8 cellular contexts compared by ENCODE assay signal in the genomic region with DNA sequence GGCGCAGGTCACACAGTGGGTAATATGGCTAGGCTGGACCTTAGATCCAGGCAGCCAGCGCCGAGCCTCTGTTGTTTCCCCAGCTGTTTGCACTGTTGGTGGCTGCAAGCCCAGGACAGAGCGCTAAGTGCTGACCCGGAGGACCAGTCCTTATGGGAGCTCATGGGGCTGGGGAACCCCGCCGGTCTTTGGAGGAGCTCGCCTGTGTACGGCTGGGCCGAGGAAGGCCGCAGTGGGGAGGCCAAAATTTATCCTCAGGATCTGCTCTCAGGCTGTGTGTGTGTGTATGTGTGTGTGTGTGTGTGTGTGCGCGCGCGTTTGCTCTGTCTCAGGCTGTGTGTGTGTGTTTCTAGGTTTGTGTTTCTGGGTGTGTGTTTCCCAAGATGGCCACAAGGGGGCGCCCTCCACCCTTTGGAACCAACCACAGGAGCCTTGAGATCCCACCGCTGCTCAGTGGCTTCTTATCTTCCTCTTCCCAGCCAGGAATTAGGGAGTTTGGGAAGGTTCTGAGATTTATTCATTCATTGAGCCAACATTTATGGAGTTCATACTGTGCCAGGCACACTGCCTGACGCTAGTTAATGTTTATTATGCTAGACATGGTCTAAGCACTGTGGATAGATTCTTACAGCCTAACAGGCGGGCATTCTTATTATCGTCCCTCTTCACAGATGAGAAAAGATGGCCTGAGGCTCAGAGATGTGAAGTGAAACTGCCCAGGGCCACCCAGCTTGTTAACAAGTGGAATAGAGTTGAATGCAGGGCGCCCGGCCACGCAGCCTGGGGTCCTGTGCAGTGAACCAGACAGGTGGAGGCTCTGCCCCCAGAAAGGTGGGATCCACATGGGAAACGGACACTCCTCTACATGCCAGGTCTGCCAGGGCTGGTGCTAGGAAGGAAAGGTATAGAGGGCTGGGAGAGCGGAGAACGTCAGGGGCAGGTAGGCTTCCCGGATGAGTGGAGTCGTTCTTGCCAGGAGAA. TPM values are rescaled to one million over a fixed set of nuclear protein-coding genes. Genes with fewer than 3 reads are reported as not detected.
A peak's percentile ranks its signal among the peaks of the same experiment; 100 is the strongest.
DNase-seq lines count a peak whose midpoint lies in the region; ATAC-seq and TF ChIP-seq lines count a peak whose summit lies in the region.

No MANE protein-coding gene starts in this region.

- H3K9ac ChIP-seq in SK-N-SH: no peak overlapping the region

- H3K36me3 Mint-ChIP-seq in activated naive CD4-positive, alpha-beta T cell treated with anti-CD3 and anti-CD28 coated beads, Interleukin-2, amount 50 U/mL, for 72 hours: peaks cover 0 to 12% of the 10 kb centered on the region in 2 donors

- H4K20me1 ChIP-seq in SK-N-SH (ENCODE audit: insufficient read depth): peaks cover 7% of the 10 kb centered on the region; the same call in 1 of the 2 replicates

- no peaks in the 10 kb centered on the region for H3K79me2 ChIP-seq in SK-N-SH (ENCODE audit: insufficient read depth)

- DNase-seq in DMS79 treated with DMSO at 0.1 percent for 48 hours (lab: John Stamatoyannopoulos, UW) (peak; percentile 51), LNCaP clone FGC (ENCODE audit: low read depth) (no peak), SK-N-SH (peak; percentile 80), heart right ventricle (peak; percentile 64 to 65), putamen (ENCODE audit: low spot score) (peak; percentile 78)
- DNase-seq in activated naive CD4-positive, alpha-beta T cell treated with anti-CD3 and anti-CD28 coated beads, Interleukin-2, amount 50 U/mL, for 72 hours (ENCODE audit: low spot score in 2 of 2): peak in 1 of 2 donors; percentile 74

- H3K27ac ChIP-seq in SK-N-SH (ENCODE audit: low read depth in 2 of 2, low read length in 1 of 2) (no peak overlapping the region), heart right ventricle (no peak overlapping the region)

- peaks cover 6% of the 10 kb centered on the region for H3F3A ChIP-seq in SK-N-SH (replicated peaks; ENCODE audit: insufficient read depth)

- no peaks in the 10 kb centered on the region for H3K9me2 ChIP-seq in SK-N-SH

- POLR2A ChIA-PET in SK-N-SH (lab: Yijun Ruan, JAX): interaction anchor here (0.5 kb wide), 1 partner anchor 124 kb away, joined by 3 read pairs; the partner anchor contains the start of gene IRF2BP1

- no peaks in the 10 kb centered on the region for H3K9me3 ChIP-seq in SK-N-SH
- H3K9me3 ChIP-seq in heart right ventricle: no peaks in the 10 kb centered on the region

- H3K4me3 ChIP-seq in LNCaP clone FGC (ENCODE audit: low read depth, low read length): no peak overlapping the region
- no peak overlapping the region for H3K4me3 ChIP-seq in SK-N-SH (ENCODE audit: low read depth in 2 of 2, low read length in 1 of 2)
- H3K4me3 ChIP-seq in heart right ventricle: no peak overlapping the region

- no peak overlapping the region for H2AFZ ChIP-seq in SK-N-SH (ENCODE audit: low read depth)

- no peak overlapping the region for H3K4me2 ChIP-seq in SK-N-SH

- peak; percentile 62 for TF ChIP-seq RAD21 in SK-N-SH (IDR thresholded peaks at IDR 0.05; ENCODE audit: low read length)

- no peaks in the 10 kb centered on the region for H3K27me3 ChIP-seq in SK-N-SH (ENCODE audit: insufficient read depth)
- peaks cover 0 to 31% (median 21%) of the 10 kb centered on the region in 7 donors for H3K27me3 ChIP-seq in heart right ventricle

- WGBS in SK-N-SH (ENCODE audit: low lambda C conversion rate): 71% methylated on average over 16 of the region's 28 CpGs
- 59 to 64% methylated on average over 28 of the region's 28 CpGs for WGBS in heart right ventricle, 2 donors

- no peaks in the 10 kb centered on the region for H3K9me3 Mint-ChIP-seq in activated naive CD4-positive, alpha-beta T cell treated with anti-CD3 and anti-CD28 coated beads, Interleukin-2, amount 50 U/mL, for 72 hours

- peaks cover 0 to 6% of the 10 kb centered on the region in 2 experiments; a peak in 2 of 4 replicates for H3K4me1 ChIP-seq in SK-N-SH (ENCODE audit: control insufficient read depth in 1 of 2, insufficient read depth in 2 of 2, low read depth in 1 of 2, low read length in 1 of 2)
- H3K4me1 ChIP-seq in heart right ventricle: peaks cover 0 to 10% (median 5%) of the 10 kb centered on the region in 9 donors

- H3K27ac Mint-ChIP-seq in activated naive CD4-positive, alpha-beta T cell treated with anti-CD3 and anti-CD28 coated beads, Interleukin-2, amount 50 U/mL, for 72 hours: peak overlapping the region in 1 of 2 donors; percentile 72

- peak; percentile 71 to 88 for ATAC-seq in activated naive CD4-positive, alpha-beta T cell treated with anti-CD3 and anti-CD28 coated beads, Interleukin-2, amount 50 U/mL, for 72 hours
- ATAC-seq in heart right ventricle (peak; percentile 60 to 87 (median 80)), HG02759 (IDR thresholded peaks at IDR 0.05; ENCODE audit: unreplicated experiment) (no peak), HG03135 (IDR thresholded peaks at IDR 0.05; ENCODE audit: unreplicated experiment) (no peak)

- TF ChIP-seq EP300 in SK-N-SH (IDR thresholded peaks at IDR 0.05; ENCODE audit: borderline replicate concordance in 1 of 2, low read depth in 1 of 2, low read length in 1 of 2): no peak

- H3K36me3 ChIP-seq in SK-N-SH (replicated peaks in 1 of 2; ENCODE audit: control insufficient read depth in 1 of 2, insufficient read depth in 2 of 2, low read length in 1 of 2): no peaks in the 10 kb centered on the region
- peaks cover 0 to 34% (median 11%) of the 10 kb centered on the region in 9 donors for H3K36me3 ChIP-seq in heart right ventricle

- TF ChIP-seq CTCF in LNCaP clone FGC (IDR thresholded peaks at IDR 0.05; ENCODE audit: control insufficient read depth, extremely low read depth, insufficient read depth): peak; percentile 44
- TF ChIP-seq CTCF in SK-N-SH (IDR thresholded peaks at IDR 0.05): peak; percentile 83
- peak; percentile 79 to 90 (median 85) for TF ChIP-seq CTCF in heart right ventricle (IDR thresholded peaks at IDR 0.05)

- CTCF ChIA-PET in SK-N-SH (lab: Yijun Ruan, JAX): interaction anchor here (0.7 to 4.2 kb wide), 22 partner anchors 9 to 255 kb away, joined by 3 to 23 read pairs (median 4); partner anchors contain the start of gene PGLYRP1

- intact Hi-C loops in heart right ventricle (cut with DNase I): loop anchor here in 6 of 10 donors (5.0 to 10.0 kb wide), 5 partner anchors 78 to 195 kb away; partner anchors contain the start of genes NANOS2 (in 3 of the 6) and RSPH6A (in 1 of the 6)

TF ChIP-seq in SK-N-SH, 30 proteins besides CTCF, POLR2A, EP300 and RAD21:
- TF ChIP-seq NRF1 (IDR thresholded peaks at IDR 0.05; ENCODE audit: low read depth, low read length) (peak; percentile 48), SMC3 (IDR thresholded peaks at IDR 0.05; ENCODE audit: low read depth, low read length) (peak; percentile 45)
- TF ChIP-seq, protein P1, sequence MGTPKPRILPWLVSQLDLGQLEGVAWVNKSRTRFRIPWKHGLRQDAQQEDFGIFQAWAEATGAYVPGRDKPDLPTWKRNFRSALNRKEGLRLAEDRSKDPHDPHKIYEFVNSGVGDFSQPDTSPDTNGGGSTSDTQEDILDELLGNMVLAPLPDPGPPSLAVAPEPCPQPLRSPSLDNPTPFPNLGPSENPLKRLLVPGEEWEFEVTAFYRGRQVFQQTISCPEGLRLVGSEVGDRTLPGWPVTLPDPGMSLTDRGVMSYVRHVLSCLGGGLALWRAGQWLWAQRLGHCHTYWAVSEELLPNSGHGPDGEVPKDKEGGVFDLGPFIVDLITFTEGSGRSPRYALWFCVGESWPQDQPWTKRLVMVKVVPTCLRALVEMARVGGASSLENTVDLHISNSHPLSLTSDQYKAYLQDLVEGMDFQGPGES (IDR thresholded peaks at IDR 0.05; ENCODE audit: low read depth, low read length): no peak

RNA-seq across cellular contexts. Expression of gene PGLYRP1, which starts 13.0 kb away (rescaled TPM):
- polyA plus RNA-seq in SK-N-SH (2012; rRNA removed) (not detected in 2 replicates), heart right ventricle (under 1 TPM in 1 of 2 donors, not detected in 1; 0.16 TPM)
- polyA plus RNA-seq in SK-N-SH (2012; cell fraction: cytosol; rRNA removed): not detected in 2 replicates
- not detected in 2 replicates for polyA plus RNA-seq in SK-N-SH (2012; cell fraction: nucleus; rRNA removed)
- not detected for total RNA-seq in activated naive CD4-positive, alpha-beta T cell treated with anti-CD3 and anti-CD28 coated beads, Interleukin-2, amount 50 U/mL, for 72 hours
- 1 to 10 TPM in 1 of 10 donors, under 1 TPM in 1, not detected in 8; 0.81 to 1.1 TPM for total RNA-seq in heart right ventricle

RNA-seq across cellular contexts. Expression of gene CCDC61, which starts 14.6 kb away (rescaled TPM):
- polyA plus RNA-seq in SK-N-SH (2012; rRNA removed) (6.8 and 7.6 TPM in 2 replicates), heart right ventricle (10 to 100 TPM in 1 of 2 donors, 1 to 10 TPM in 1; 7.3 to 11.6 TPM)
- polyA plus RNA-seq in SK-N-SH (2012; cell fraction: cytosol; rRNA removed): 2.4 and 4.4 TPM in 2 replicates
- polyA plus RNA-seq in SK-N-SH (2012; cell fraction: nucleus; rRNA removed): 17.0 and 20.6 TPM in 2 replicates
- total RNA-seq in activated naive CD4-positive, alpha-beta T cell treated with anti-CD3 and anti-CD28 coated beads, Interleukin-2, amount 50 U/mL, for 72 hours: 10 to 100 TPM; 29.3 to 34.4 TPM
- total RNA-seq in heart right ventricle: 10 to 100 TPM in 1 of 10 donors, 1 to 10 TPM in 9; 6.6 to 10.3 (median 8.3) TPM

RNA-seq across cellular contexts. Expression of gene IGFL4, which starts 31.0 kb away (rescaled TPM):
- polyA plus RNA-seq in SK-N-SH (2012; rRNA removed) (not detected in 2 replicates), heart right ventricle (not detected)
- not detected in 2 replicates for polyA plus RNA-seq in SK-N-SH (2012; cell fraction: cytosol; rRNA removed)
- polyA plus RNA-seq in SK-N-SH (2012; cell fraction: nucleus; rRNA removed): 0.04 TPM in 2 replicates
- not detected for total RNA-seq in activated naive CD4-positive, alpha-beta T cell treated with anti-CD3 and anti-CD28 coated beads, Interleukin-2, amount 50 U/mL, for 72 hours
- total RNA-seq in heart right ventricle: not detected

RNA-seq across cellular contexts. Expression of gene NOVA2, which starts 36.2 kb away (rescaled TPM):
- polyA plus RNA-seq in SK-N-SH (2012; rRNA removed): 1.3 and 1.9 TPM in 2 replicates
- 1.7 and 2.1 TPM in 2 replicates for polyA plus RNA-seq in SK-N-SH (2012; cell fraction: cytosol; rRNA removed)
- 3.6 and 4.1 TPM in 2 replicates for polyA plus RNA-seq in SK-N-SH (2012; cell fraction: nucleus; rRNA removed)
- total RNA-seq in activated naive CD4-positive, alpha-beta T cell treated with anti-CD3 and anti-CD28 coated beads, Interleukin-2, amount 50 U/mL, for 72 hours: under 1 TPM in 1 of 2 donors, not detected in 1; 0.08 TPM
- 1 to 10 TPM; 4.4 to 7.8 (median 5.9) TPM for total RNA-seq in heart right ventricle
- polyA plus RNA-seq in heart right ventricle: 1 to 10 TPM; 1.6 to 8.2 TPM

Comparison
In these comparisons a context has a peak if more than half of its experiments do, and no peak if none do; other contexts are left out.
1. ATAC-seq: peak in activated naive CD4-positive, alpha-beta T cell treated with anti-CD3 and anti-CD28 coated beads, Interleukin-2, amount 50 U/mL, for 72 hours (2 of 2) and heart right ventricle (8 of 8); none in HG02759 (single experiment) and HG03135 (single experiment).
2. Peak in every context shown above with its lines, with median percentiles within 50 percentile points of each other: CTCF ChIP-seq.